ENCODE assay signal across 24 cellular contexts in genomic region chr4:42436950-42437349, GRCh38. TPM values are rescaled to one million over a fixed set of nuclear protein-coding genes. Genes with fewer than 3 reads are reported as not detected.
DNase-seq lines count a peak whose midpoint lies in the region; ATAC-seq, FAIRE-seq and TF ChIP-seq lines count a peak whose summit lies in the region.
"Had no signal": no experiment of that assay in that cellular context is flagged by ENCODE, and none has a peak within 500 bp of the region (broad histone marks: within the 10 kb centered on the region; RNA-seq: fewer than 3 reads in every experiment).

No MANE protein-coding gene starts in this region.

- no peak overlapping the region for H2BK15ac ChIP-seq in mesenchymal stem cell (ENCODE audit: low read depth, poor library complexity, severe bottlenecking)

- no peaks in the 10 kb centered on the region for H3K9me2 ChIP-seq in SK-N-SH

- peak in 1 of 2 experiments; percentile 72; a peak in 2 of 4 replicates for TF ChIP-seq EP300 in SK-N-SH (IDR thresholded peaks at IDR 0.05; ENCODE audit: borderline replicate concordance in 1 of 2, low read depth in 1 of 2, low read length in 1 of 2)
- TF ChIP-seq EP300 in GM12878 (IDR thresholded peaks at IDR 0.05; ENCODE audit: borderline replicate concordance in 1 of 2, control insufficient read depth in 1 of 2, low read depth in 2 of 2, low read length in 2 of 2) = no peak

- FAIRE-seq in GM12878 (lab: Jason Lieb, UNC) = no peak
- FAIRE-seq: A204.1, HTR-8/SVneo had no signal

- peak; percentile 24 for DNase-seq in SK-N-SH
- DNase-seq in GM12878 (ENCODE audit: low read depth, low spot score) = no peak
- DNase-seq in mesenchymal stem cell = no peak
- DNase-seq in medulla oblongata (ENCODE audit: extremely low spot score) = no peak
- no peak for DNase-seq in HT-29 (ENCODE audit: low spot score)
- DNase-seq: ACHN; BE2C; C1 segment of cervical spinal cord; CD4-positive, CD25-positive, alpha-beta regulatory T cell; CD8-positive, alpha-beta memory T cell; COR-L47; DMS 273 treated with DMSO at 0.1 percent for 48 hours; DMS53; DND-41; EL; GOT3; H7; HFFc6; IMR-90 had no signal

- H3K4me1 ChIP-seq in SK-N-SH (ENCODE audit: control insufficient read depth in 1 of 2, insufficient read depth in 2 of 2, low read depth in 1 of 2, low read length in 1 of 2) (peaks cover 0 to 14% of the 10 kb centered on the region in 2 experiments; a peak in 2 of 4 replicates), GM12878 (ENCODE audit: control insufficient read depth, insufficient read depth, low read length) (no peaks in the 10 kb centered on the region), mesenchymal stem cell (ENCODE audit: control insufficient read depth, insufficient read depth, low read depth, low read length) (peaks cover 1% of the 10 kb centered on the region)
- H3K4me1 ChIP-seq: BE2C had no signal

- H3K4me3 ChIP-seq in SK-N-SH (ENCODE audit: low read depth in 2 of 2, low read length in 1 of 2) (no peak overlapping the region), GM12878 (no peak overlapping the region), mesenchymal stem cell (ENCODE audit: insufficient read depth in 1 of 2, low read depth in 1 of 2, low read length in 2 of 2) (no peak overlapping the region)

- RAD21 ChIA-PET in GM12878 (lab: Charles Lee; ENCODE audit: unreplicated experiment) = no interaction called here

- no peak overlapping the region for H3K4ac ChIP-seq in mesenchymal stem cell (ENCODE audit: low read depth in 1 of 2, low read length in 2 of 2)

- H3K9me3 ChIP-seq in SK-N-SH = no peaks in the 10 kb centered on the region
- H3K9me3 ChIP-seq in GM12878 (replicated peaks; ENCODE audit: control insufficient read depth, insufficient read depth, low read length) = no peaks in the 10 kb centered on the region
- no peaks in the 10 kb centered on the region for H3K9me3 ChIP-seq in mesenchymal stem cell (ENCODE audit: control insufficient read depth, low read length)
- H3K9me3 ChIP-seq: BE2C had no signal

- H3K4me2 ChIP-seq in SK-N-SH (no peak overlapping the region), GM12878 (ENCODE audit: control insufficient read depth, insufficient read depth) (no peak overlapping the region), mesenchymal stem cell (ENCODE audit: low read length, poor library complexity, severe bottlenecking) (no peak overlapping the region)

- TF ChIP-seq CTCF in SK-N-SH (IDR thresholded peaks at IDR 0.05) (no peak), GM12878 (IDR thresholded peaks at IDR 0.05 in 2 of 3, conservative IDR thresholded peaks at IDR 0.05 in 1 of 3; ENCODE audit: control insufficient read depth in 2 of 3, extremely low read depth in 1 of 3, insufficient read depth in 1 of 3, low read depth in 3 of 3, low read length in 3 of 3) (no peak)

- POLR2A ChIA-PET in SK-N-SH (lab: Yijun Ruan, JAX) = no interaction called here
- POLR2A ChIA-PET in GM12878 (lab: Charles Lee) = interaction anchor here (0.5 kb wide), 1 partner anchor 35 kb away, joined by 9 read pairs; no protein-coding TSS in a partner anchor

- no peaks in the 10 kb centered on the region for H3K36me3 ChIP-seq in SK-N-SH (replicated peaks in 1 of 2; ENCODE audit: control insufficient read depth in 1 of 2, insufficient read depth in 2 of 2, low read length in 1 of 2)
- peaks cover 2 to 20% of the 10 kb centered on the region in 2 experiments for H3K36me3 ChIP-seq in GM12878 (ENCODE audit: control insufficient read depth in 2 of 2, insufficient read depth in 2 of 2, low read length in 1 of 2)
- H3K36me3 ChIP-seq in mesenchymal stem cell (ENCODE audit: control insufficient read depth in 1 of 2, insufficient read depth in 2 of 2, low read depth in 1 of 2, low read length in 2 of 2) = no peaks in the 10 kb centered on the region

- H2AK5ac ChIP-seq in mesenchymal stem cell (ENCODE audit: low read length, severe bottlenecking) = no peak overlapping the region

- H4K91ac ChIP-seq in mesenchymal stem cell (ENCODE audit: low read length) = no peak overlapping the region

- H2BK120ac ChIP-seq in mesenchymal stem cell (ENCODE audit: low read depth, low read length) = no peak overlapping the region

- no peaks in the 10 kb centered on the region for H3F3A ChIP-seq in SK-N-SH (replicated peaks; ENCODE audit: insufficient read depth)

- no peak overlapping the region for H4K8ac ChIP-seq in mesenchymal stem cell (ENCODE audit: low read length)

- no peak overlapping the region for H2BK12ac ChIP-seq in mesenchymal stem cell (ENCODE audit: low read length in 2 of 2)

- H4K20me1 ChIP-seq in SK-N-SH (ENCODE audit: insufficient read depth) = no peaks in the 10 kb centered on the region
- no peaks in the 10 kb centered on the region for H4K20me1 ChIP-seq in GM12878 (ENCODE audit: control insufficient read depth, insufficient read depth)

- no peak overlapping the region for H2AFZ ChIP-seq in SK-N-SH (ENCODE audit: low read depth)
- H2AFZ ChIP-seq in GM12878 (ENCODE audit: control insufficient read depth, low read depth, low read length) = no peak overlapping the region
- H2AFZ ChIP-seq in mesenchymal stem cell (ENCODE audit: low read depth, low read length) = no peak overlapping the region

- TF ChIP-seq RAD21 in SK-N-SH (IDR thresholded peaks at IDR 0.05; ENCODE audit: low read length) = no peak
- no peak for TF ChIP-seq RAD21 in GM12878 (IDR thresholded peaks at IDR 0.05; ENCODE audit: insufficient read depth, low read depth, low read length)

- in situ Hi-C loops in GM12878 (cut with MboI) = no loop called here

- SMC1A ChIA-PET in GM12878 (lab: Charles Lee; ENCODE audit: uncharacterized antibody, unreplicated experiment) = interaction anchor here (1.2 kb wide), 1 partner anchor 35 kb away, joined by 3 read pairs; no protein-coding TSS in a partner anchor

- H3K79me2 ChIP-seq in SK-N-SH (ENCODE audit: insufficient read depth) (no peaks in the 10 kb centered on the region), GM12878 (ENCODE audit: control insufficient read depth, insufficient read depth, low read length) (no peaks in the 10 kb centered on the region)

- TF ChIP-seq POLR2A in GM12878 (IDR thresholded peaks at IDR 0.05; ENCODE audit: low read depth, low read length) = no peak

- intact Hi-C loops in GM12878 (cut with micrococcal nuclease; ENCODE audit: unreplicated experiment) = no loop called here

- WGBS in SK-N-SH (ENCODE audit: low lambda C conversion rate) = 50% methylated on average over 5 of the region's 5 CpGs
- 96% methylated on average over 5 of the region's 5 CpGs for WGBS in GM12878 (ENCODE audit: insufficient coverage, insufficient replicate concordance, low lambda C conversion rate, missing lambda C conversion rate)
- WGBS in mesenchymal stem cell = 33% methylated on average over 1 of the region's 5 CpGs

- H3K14ac ChIP-seq in mesenchymal stem cell (ENCODE audit: low read length in 2 of 2) = no peak overlapping the region

- H3K27ac ChIP-seq in SK-N-SH (ENCODE audit: low read depth in 2 of 2, low read length in 1 of 2) (peak overlapping the region in 1 of 2 experiments; percentile 64; a peak in 2 of 4 replicates), GM12878 (ENCODE audit: control insufficient read depth, insufficient read depth) (no peak overlapping the region), mesenchymal stem cell (ENCODE audit: low read length, poor library complexity, severe bottlenecking) (peak overlapping the region; percentile 99)
- H3K27ac ChIP-seq: HL-60 had no signal

- H3K18ac ChIP-seq in mesenchymal stem cell (ENCODE audit: low read depth in 1 of 2, low read length in 2 of 2) = no peak overlapping the region

- CTCF ChIA-PET in SK-N-SH (lab: Yijun Ruan, JAX) = interaction anchor here (1.0 to 1.4 kb wide), 3 partner anchors 9 to 65 kb away, joined by 3 to 6 read pairs (median 3); no protein-coding TSS in a partner anchor
- CTCF ChIA-PET in GM12878 (lab: Yijun Ruan, JAX) = no interaction called here

- BruUV-seq in GM12878 (replicated peaks; lab: Mats Ljungman, UMichigan) = TSS peak; percentile 20

- H3K23ac ChIP-seq in mesenchymal stem cell (ENCODE audit: low read length in 2 of 2) = no peak overlapping the region

- peaks cover 1% of the 10 kb centered on the region for H3K79me1 ChIP-seq in mesenchymal stem cell (replicated peaks; ENCODE audit: low read length, poor library complexity, severe bottlenecking)

- H3K27me3 ChIP-seq in SK-N-SH (ENCODE audit: insufficient read depth) (no peaks in the 10 kb centered on the region), GM12878 (replicated peaks in 1 of 2; ENCODE audit: control insufficient read depth in 2 of 2, insufficient read depth in 2 of 2, low read length in 1 of 2) (no peaks in the 10 kb centered on the region), mesenchymal stem cell (ENCODE audit: control insufficient read depth in 1 of 2, insufficient read depth in 1 of 2, low read length in 2 of 2) (no peaks in the 10 kb centered on the region)
- H3K27me3 ChIP-seq: BE2C had no signal

- H3K9ac ChIP-seq in SK-N-SH (no peak overlapping the region), GM12878 (ENCODE audit: control insufficient read depth, insufficient read depth, low read length) (no peak overlapping the region), mesenchymal stem cell (ENCODE audit: low read length) (no peak overlapping the region)

- ATAC-seq in GM12878 (no peak), GM21360 (IDR thresholded peaks at IDR 0.05; ENCODE audit: unreplicated experiment) (no peak)
- ATAC-seq: HCT116 had no signal

- no peak overlapping the region for H2BK5ac ChIP-seq in mesenchymal stem cell (ENCODE audit: low read depth, low read length, poor library complexity, severe bottlenecking)

RNA-seq across cellular contexts. Expression of gene SHISA3, which starts 39.7 kb away (rescaled TPM):
- polyA plus RNA-seq in SK-N-SH (2012; rRNA removed) (1.1 and 1.6 TPM in 2 replicates), GM12878 (2011; rRNA removed) (0.03 TPM in 1 of 2 replicates, not detected in the other), GM12878 (2014; fragmentation: Illumina TruSeq; extraction: Trizol) (3.7 and 4.1 TPM in 2 replicates), GM12878 (2014; fragmentation: Nextera tagmentation; extraction: Ambion mirVana) (1 to 10 TPM; 1.9 to 4.6 TPM), GM12878 (2014; rRNA removed) (5.5 and 7.2 TPM in 2 replicates), GM12878 (2016; fragmentation: Nextera tagmentation; extraction: Ambion mirVana) (1 to 10 TPM; 3.9 to 4.9 TPM)
- polyA plus RNA-seq in SK-N-SH (2012; cell fraction: cytosol; rRNA removed) = 1.3 and 1.9 TPM in 2 replicates
- 0.50 and 0.55 TPM in 2 replicates for polyA plus RNA-seq in SK-N-SH (2012; cell fraction: nucleus; rRNA removed)
- 0.19 TPM in 1 of 2 replicates, not detected in the other for total RNA-seq in GM12878 (2013; cell fraction: nucleolus; rRNA removed)
- total RNA-seq in GM12878 (2014; rRNA removed) (4.4 and 4.9 TPM in 2 replicates), GM12878 (2014; rRNA removed; fragmentation: Illumina TruSeq; extraction: Trizol) (3.9 TPM in 2 replicates), GM12878 (2021) (6.3 and 6.6 TPM in 2 replicates)
- polyA plus RNA-seq in GM12878 (2011; ENCODE audit: low read depth) = 1.4 TPM
- 0.04 TPM in 1 of 2 replicates, not detected in the other for polyA plus RNA-seq in GM12878 (2011; cell fraction: cytosol; rRNA removed)
- polyA plus RNA-seq in GM12878 (2011; cell fraction: nucleus; rRNA removed) = not detected in 2 replicates
- polyA plus RNA-seq in GM12878 (2012) = 3.8 and 3.9 TPM in 2 replicates
- polyA minus RNA-seq in GM12878 (2011; rRNA and poly(A)+ RNA removed) = not detected in 2 replicates
- polyA minus RNA-seq in GM12878 (2011; cell fraction: cytosol; rRNA and poly(A)+ RNA removed) = not detected in 2 replicates
- polyA minus RNA-seq in GM12878 (2011; cell fraction: nucleus; rRNA and poly(A)+ RNA removed) = not detected in 2 replicates
- polyA plus RNA-seq in mesenchymal stem cell (2013, experiment 1 of 2) = 1.1 TPM
- 1.2 TPM for polyA plus RNA-seq in mesenchymal stem cell (2013, experiment 2 of 2)
- total RNA-seq in HT-29 (2014; rRNA removed; shearing (Covaris generic)) = not detected in 2 replicates
- total RNA-seq: CD4-positive, CD25-positive, alpha-beta regulatory T cell; HFFc6 had no signal
- polyA plus RNA-seq: CD4-positive, CD25-positive, alpha-beta regulatory T cell; CD8-positive, alpha-beta memory T cell had no signal

Comparison
In these comparisons a context has a peak if more than half of its experiments do, and no peak if none do; other contexts are left out.
1. Of the 26 proteins assayed by ChIP-seq in both GM12878 and SK-N-SH: peak only in GM12878: none; only in SK-N-SH: RCOR1; in both: none; in neither: 24; mixed calls (peak in some experiments, not most) for 1.